19 cellular contexts compared by ENCODE assay signal in genomic region chr2:63818276-63818675, GRCh38. TPM values are rescaled to one million over a fixed set of nuclear protein-coding genes. Genes with fewer than 3 reads are reported as not detected.
DNase-seq lines count a peak whose midpoint lies in the region; ATAC-seq and TF ChIP-seq lines count a peak whose summit lies in the region.
"Had no signal": no experiment of that assay in that cellular context is flagged by ENCODE, and none has a peak within 500 bp of the region (broad histone marks: within the 10 kb centered on the region; RNA-seq: fewer than 3 reads in every experiment).

No MANE protein-coding gene starts in this region.

- no peak overlapping the region for H3K9ac ChIP-seq in subcutaneous abdominal adipose tissue (ENCODE audit: low read length in 5 of 5)

- no peaks in the 10 kb centered on the region for H3K27me3 Mint-ChIP-seq in glutamatergic neuron (ENCODE audit: unreplicated experiment)

- H3K9me2 ChIP-seq in OCI-LY7 (ENCODE audit: insufficient read depth, low read length): no peaks in the 10 kb centered on the region

- peaks cover 5% of the 10 kb centered on the region for H3K4me1 Mint-ChIP-seq in glutamatergic neuron (ENCODE audit: low read depth, unreplicated experiment)

- H3K36me3 Mint-ChIP-seq in glutamatergic neuron (ENCODE audit: unreplicated experiment): no peaks in the 10 kb centered on the region
- H3K36me3 Mint-ChIP-seq: CD14-positive monocyte had no signal

- ATAC-seq in heart left ventricle: no peak
- ATAC-seq in HG02763 (IDR thresholded peaks at IDR 0.05; ENCODE audit: unreplicated experiment): no peak
- no peak for ATAC-seq in GM19455 (IDR thresholded peaks at IDR 0.05; ENCODE audit: unreplicated experiment)
- ATAC-seq: A549, GM23338 had no signal

- TF ChIP-seq CTCF in left ventricle myocardium inferior (IDR thresholded peaks at IDR 0.05; ENCODE audit: borderline replicate concordance) (no peak), heart left ventricle (IDR thresholded peaks at IDR 0.05) (no peak), OCI-LY7 (conservative IDR thresholded peaks at IDR 0.05; ENCODE audit: low read length) (no peak), glutamatergic neuron (IDR thresholded peaks at IDR 0.05; ENCODE audit: partially characterized antibody, unreplicated experiment) (no peak), prostate gland (IDR thresholded peaks at IDR 0.05) (no peak)

- no TSS peak for BruUV-seq in OCI-LY7 (replicated peaks; lab: Mats Ljungman, UMichigan)

- WGBS in heart left ventricle, 4 donors: 72 to 91% (median 75%) methylated on average over 2 of the region's 2 CpGs
- WGBS in prostate gland: 81% methylated on average over 2 of the region's 2 CpGs

- H3K27me3 ChIP-seq in left ventricle myocardium inferior (ENCODE audit: low read depth): no peaks in the 10 kb centered on the region
- no peaks in the 10 kb centered on the region for H3K27me3 ChIP-seq in heart left ventricle
- H3K27me3 ChIP-seq in subcutaneous abdominal adipose tissue (ENCODE audit: control insufficient read depth in 5 of 5, insufficient read depth in 4 of 5, low read length in 5 of 5): no peaks in the 10 kb centered on the region
- no peaks in the 10 kb centered on the region for H3K27me3 ChIP-seq in prostate gland (replicated peaks; ENCODE audit: insufficient read depth)

- CTCF ChIA-PET in OCI-LY7 (lab: Charles Lee; ENCODE audit: unreplicated experiment): no interaction called here

- H3K4me1 ChIP-seq in left ventricle myocardium inferior: peaks cover 20% of the 10 kb centered on the region
- H3K4me1 ChIP-seq in heart left ventricle: peaks cover 0 to 41% (median 12%) of the 10 kb centered on the region in 12 donors
- peaks cover 68% of the 10 kb centered on the region for H3K4me1 ChIP-seq in OCI-LY7 (ENCODE audit: insufficient read depth, low read length, poor library complexity, severe bottlenecking)
- H3K4me1 ChIP-seq in subcutaneous abdominal adipose tissue (ENCODE audit: control insufficient read depth in 5 of 5, insufficient read depth in 5 of 5, low read length in 5 of 5): peaks cover 0 to 43% (median 5%) of the 10 kb centered on the region in 5 donors
- H3K4me1 ChIP-seq in prostate gland (replicated peaks): no peaks in the 10 kb centered on the region
- H3K4me1 ChIP-seq: A549 had no signal

- H4K20me1 ChIP-seq in OCI-LY7 (ENCODE audit: insufficient read depth, low read length): no peaks in the 10 kb centered on the region

- H3K4me2 ChIP-seq in OCI-LY7 (ENCODE audit: low read length): peak overlapping the region; percentile 61
- H3K4me2 ChIP-seq: A549, GM23338 had no signal

- no peak for TF ChIP-seq POLR2A in heart left ventricle (IDR thresholded peaks at IDR 0.05)
- no peak for TF ChIP-seq POLR2A in prostate gland (IDR thresholded peaks at IDR 0.05)

- no peaks in the 10 kb centered on the region for H3K9me3 Mint-ChIP-seq in glutamatergic neuron (ENCODE audit: unreplicated experiment)
- H3K9me3 Mint-ChIP-seq: GM23338, HFFc6 had no signal

- DNase-seq in left ventricle myocardium inferior (no peak), heart left ventricle (no peak), OCI-LY7 (ENCODE audit: low spot score) (no peak), glutamatergic neuron (no peak), prostate gland (ENCODE audit: low spot score) (no peak)
- DNase-seq: COR-L47, DMS53, HFFc6, KG1, NCI-H345, NCI-H774, SIG-M5, SW 1271 had no signal

- H2AFZ ChIP-seq in OCI-LY7 (ENCODE audit: low read length): peak overlapping the region; percentile 82
- H2AFZ ChIP-seq: GM23338 had no signal

- H3K4me3 ChIP-seq in left ventricle myocardium inferior: no peak overlapping the region
- no peak overlapping the region for H3K4me3 ChIP-seq in heart left ventricle
- no peak overlapping the region for H3K4me3 ChIP-seq in OCI-LY7 (ENCODE audit: low read depth, low read length, poor library complexity, severe bottlenecking)
- no peak overlapping the region for H3K4me3 ChIP-seq in subcutaneous abdominal adipose tissue (ENCODE audit: low read depth in 1 of 5, low read length in 5 of 5)
- H3K4me3 ChIP-seq in prostate gland: no peak overlapping the region
- H3K4me3 ChIP-seq: A549, GM23338 had no signal

- no peaks in the 10 kb centered on the region for H3K79me2 ChIP-seq in OCI-LY7 (ENCODE audit: insufficient read depth, low read depth, low read length)

- H3K27ac Mint-ChIP-seq in glutamatergic neuron (ENCODE audit: unreplicated experiment): peak overlapping the region; percentile 12
- H3K27ac Mint-ChIP-seq: CD14-positive monocyte, GM23338, HFFc6 had no signal

- H3K27ac ChIP-seq in left ventricle myocardium inferior (replicated peaks): peak overlapping the region; percentile 79
- H3K27ac ChIP-seq in heart left ventricle: peak overlapping the region in 5 of 12 donors; percentile 7 to 80 (median 41)
- peak overlapping the region; percentile 32 for H3K27ac ChIP-seq in OCI-LY7 (ENCODE audit: low read depth, low read length, poor library complexity, severe bottlenecking)
- H3K27ac ChIP-seq in subcutaneous abdominal adipose tissue (ENCODE audit: low read depth, low read length): peak overlapping the region; percentile 19
- H3K27ac ChIP-seq in prostate gland: no peak overlapping the region
- H3K27ac ChIP-seq: A549 had no signal

- intact Hi-C loops in left ventricle myocardium inferior (cut with micrococcal nuclease) (no loop called here), heart left ventricle (cut with DNase I) (no loop called here), OCI-LY7 (cut with micrococcal nuclease; ENCODE audit: unreplicated experiment) (no loop called here), prostate gland (cut with DNase I) (no loop called here)

- H3K36me3 ChIP-seq in left ventricle myocardium inferior: no peaks in the 10 kb centered on the region
- H3K36me3 ChIP-seq in heart left ventricle: no peaks in the 10 kb centered on the region
- no peaks in the 10 kb centered on the region for H3K36me3 ChIP-seq in OCI-LY7 (ENCODE audit: insufficient read depth, low read length)
- H3K36me3 ChIP-seq in subcutaneous abdominal adipose tissue (ENCODE audit: control insufficient read depth in 5 of 5, insufficient read depth in 5 of 5, low read length in 5 of 5): peaks cover 0 to 5% (median under 1%) of the 10 kb centered on the region in 5 donors
- H3K36me3 ChIP-seq in prostate gland: no peaks in the 10 kb centered on the region

- POLR2A ChIA-PET in OCI-LY7 (lab: Charles Lee): interaction anchor here (1.1 to 3.7 kb wide), 2 partner anchors 23 to 230 kb away, joined by 5 to 35 read pairs; partner anchors contain the start of genes MDH1, UGP2 and WDPCP

- H3K4me3 Mint-ChIP-seq in glutamatergic neuron (ENCODE audit: unreplicated experiment): no peak overlapping the region
- H3K4me3 Mint-ChIP-seq: CD14-positive monocyte, GM23338, HFFc6 had no signal

- H3K9me3 ChIP-seq in left ventricle myocardium inferior (replicated peaks) (no peaks in the 10 kb centered on the region), heart left ventricle (no peaks in the 10 kb centered on the region), OCI-LY7 (ENCODE audit: low read length) (no peaks in the 10 kb centered on the region), subcutaneous abdominal adipose tissue (ENCODE audit: control insufficient read depth in 5 of 5, low read length in 5 of 5) (no peaks in the 10 kb centered on the region), prostate gland (no peaks in the 10 kb centered on the region)
- H3K9me3 ChIP-seq: A549 had no signal

RNA-seq across cellular contexts. Expression of gene UGP2, which starts 23.4 kb away (rescaled TPM):
- total RNA-seq in left ventricle myocardium inferior: 394 TPM
- 100 to 1,000 TPM; 175 to 972 (median 331) TPM for total RNA-seq in heart left ventricle
- 1,000 to 10,000 TPM in 1 of 2 donors, 100 to 1,000 TPM in 1; 206 to 1,308 TPM for polyA plus RNA-seq in heart left ventricle
- total RNA-seq in OCI-LY7 (2014; rRNA removed; shearing (Covaris generic)): 53.7 and 56.9 TPM in 2 replicates
- total RNA-seq in OCI-LY7 (2022): 71.4 and 91.4 TPM in 2 replicates
- 68.6 TPM for total RNA-seq in glutamatergic neuron (ENCODE audit: unreplicated experiment)
- total RNA-seq in prostate gland: 10 to 100 TPM; 57.3 to 68.6 TPM

Comparison
In these comparisons a context has a peak if more than half of its experiments do, and no peak if none do; other contexts are left out.
1. H3K27ac ChIP-seq: peak in left ventricle myocardium inferior (single experiment), OCI-LY7 (single experiment) and subcutaneous abdominal adipose tissue (single experiment); none in prostate gland (0 of 2).